ENCODE assay signal across 1 cellular context in genomic region chr14:76947078-76947837, GRCh38.
A peak's percentile ranks its signal among the peaks of the same experiment; 100 is the strongest.
TF ChIP-seq lines count a peak whose summit lies in the region.

No MANE protein-coding gene starts in this region.

TF ChIP-seq in HepG2, 621 proteins besides CTCF, POLR2A, EP300 and RAD21 (continued from another document and continues in another):
- TF ChIP-seq ZNF263 (CRISPR knock-in tag; IDR thresholded peaks at IDR 0.05) = 0 out of 2 replicates have a peak, but pooled peaks have one; percentile 28
- no peak for TF ChIP-seq ATF1 (CRISPR knock-in tag; IDR thresholded peaks at IDR 0.05)
- no peak for TF ChIP-seq GLMP (CRISPR knock-in tag; IDR thresholded peaks at IDR 0.05; ENCODE audit: borderline replicate concordance)
- TF ChIP-seq ZNF121 (CRISPR knock-in tag; IDR thresholded peaks at IDR 0.05) = peak; percentile 44; the same call in 1 of the 2 replicates
- TF ChIP-seq KLF16 (CRISPR knock-in tag; IDR thresholded peaks at IDR 0.05) = no peak
- TF ChIP-seq GABPB1 (CRISPR knock-in tag; IDR thresholded peaks at IDR 0.05) = peak; percentile 45; the same call in 1 of the 2 replicates
- TF ChIP-seq ARID3A (IDR thresholded peaks at IDR 0.05; ENCODE audit: low read depth, low read length) = no peak
- no peak for TF ChIP-seq ZNF407 (CRISPR knock-in tag; IDR thresholded peaks at IDR 0.05; ENCODE audit: not compliant biosample characterization)
- TF ChIP-seq WIZ (CRISPR knock-in tag; IDR thresholded peaks at IDR 0.05) = no peak
- TF ChIP-seq, protein P1, sequence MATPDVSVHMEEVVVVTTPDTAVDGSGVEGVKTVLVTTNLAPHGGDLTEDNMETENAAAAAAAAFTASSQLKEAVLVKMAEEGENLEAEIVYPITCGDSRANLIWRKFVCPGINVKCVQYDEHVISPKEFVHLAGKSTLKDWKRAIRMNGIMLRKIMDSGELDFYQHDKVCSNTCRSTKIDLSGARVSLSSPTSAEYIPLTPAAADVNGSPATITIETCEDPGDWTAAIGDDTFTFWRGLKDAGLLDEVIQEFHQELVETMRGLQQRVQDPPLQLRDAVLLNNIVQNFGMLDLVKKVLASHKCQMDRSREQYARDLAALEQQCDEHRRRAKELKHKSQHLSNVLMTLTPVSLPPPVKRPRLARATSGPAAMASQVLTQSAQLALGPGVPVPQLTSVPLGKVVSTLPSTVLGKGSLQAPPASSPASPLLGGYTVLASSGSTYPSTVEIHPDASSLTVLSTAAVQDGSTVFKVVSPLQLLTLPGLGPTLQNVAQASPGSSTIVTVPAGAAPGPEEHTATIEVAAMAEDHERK (CRISPR knock-in tag; IDR thresholded peaks at IDR 0.05; ENCODE audit: low read depth) = no peak
- TF ChIP-seq ZNF562 (CRISPR knock-in tag; IDR thresholded peaks at IDR 0.05; ENCODE audit: borderline replicate concordance) = no peak
- TF ChIP-seq ZNF224 (CRISPR knock-in tag; IDR thresholded peaks at IDR 0.05) = no peak
- no peak for TF ChIP-seq ZNF691 (CRISPR knock-in tag; IDR thresholded peaks at IDR 0.05; ENCODE audit: borderline replicate concordance, low read depth)
- TF ChIP-seq, protein P2, sequence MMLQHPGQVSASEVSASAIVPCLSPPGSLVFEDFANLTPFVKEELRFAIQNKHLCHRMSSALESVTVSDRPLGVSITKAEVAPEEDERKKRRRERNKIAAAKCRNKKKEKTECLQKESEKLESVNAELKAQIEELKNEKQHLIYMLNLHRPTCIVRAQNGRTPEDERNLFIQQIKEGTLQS (CRISPR knock-in tag; IDR thresholded peaks at IDR 0.05) = peak; percentile 29; the same call in 1 of the 2 replicates
- no peak for TF ChIP-seq YEATS2 (CRISPR knock-in tag; IDR thresholded peaks at IDR 0.05; ENCODE audit: borderline replicate concordance)
- peak; percentile 50; the same call in 1 of the 2 replicates for TF ChIP-seq SALL1 (CRISPR knock-in tag; IDR thresholded peaks at IDR 0.05)
- no peak for TF ChIP-seq ZMAT3 (CRISPR knock-in tag; conservative IDR thresholded peaks at IDR 0.05)
- TF ChIP-seq NONO (IDR thresholded peaks at IDR 0.05) = no peak
- no peak for TF ChIP-seq NONO (CRISPR knock-in tag; conservative IDR thresholded peaks at IDR 0.05)
- TF ChIP-seq ZZZ3 (CRISPR knock-in tag; IDR thresholded peaks at IDR 0.05; ENCODE audit: borderline replicate concordance) = no peak
- TF ChIP-seq FOXK2 (IDR thresholded peaks at IDR 0.05) = no peak
- TF ChIP-seq ZFX (CRISPR knock-in tag; IDR thresholded peaks at IDR 0.05; ENCODE audit: low read depth) = peak; percentile 71
- no peak for TF ChIP-seq CAMTA2 (CRISPR knock-in tag; IDR thresholded peaks at IDR 0.05; ENCODE audit: borderline replicate concordance)
- peak; percentile 19; the same call in 1 of the 2 replicates for TF ChIP-seq ERF (CRISPR knock-in tag; IDR thresholded peaks at IDR 0.05)
- no peak for TF ChIP-seq MTF1 (CRISPR knock-in tag; IDR thresholded peaks at IDR 0.05)
- no peak for TF ChIP-seq NFE2 (CRISPR knock-in tag; IDR thresholded peaks at IDR 0.05)
- TF ChIP-seq FOXA1 (IDR thresholded peaks at IDR 0.05) = no peak
- 0 out of 2 replicates have a peak, but pooled peaks have one; percentile 14 for TF ChIP-seq FOXA1 (CRISPR knock-in tag; IDR thresholded peaks at IDR 0.05)
- no peak for TF ChIP-seq ZNF460 (CRISPR knock-in tag; IDR thresholded peaks at IDR 0.05; ENCODE audit: borderline replicate concordance)
- TF ChIP-seq SNAI1 (CRISPR knock-in tag; IDR thresholded peaks at IDR 0.05; ENCODE audit: borderline replicate concordance) = no peak
- no peak for TF ChIP-seq ATF7-NPFF (CRISPR knock-in tag; IDR thresholded peaks at IDR 0.05; ENCODE audit: low read depth)
- TF ChIP-seq ZFP36L1 (CRISPR knock-in tag; IDR thresholded peaks at IDR 0.05) = no peak
- TF ChIP-seq ZKSCAN1 (IDR thresholded peaks at IDR 0.05; ENCODE audit: low read length) = no peak
- no peak for TF ChIP-seq ZNF282 (IDR thresholded peaks at IDR 0.05; ENCODE audit: partially characterized antibody)
- 0 out of 2 replicates have a peak, but pooled peaks have one; percentile 63 for TF ChIP-seq ZNF225 (CRISPR knock-in tag; IDR thresholded peaks at IDR 0.05)
- TF ChIP-seq ZNF629 (CRISPR knock-in tag; conservative IDR thresholded peaks at IDR 0.05) = no peak
- no peak for TF ChIP-seq FUBP1 (CRISPR knock-in tag; IDR thresholded peaks at IDR 0.05; ENCODE audit: borderline replicate concordance)
- TF ChIP-seq ZNF747 (CRISPR knock-in tag; IDR thresholded peaks at IDR 0.05; ENCODE audit: borderline replicate concordance) = no peak
- TF ChIP-seq AHR (CRISPR knock-in tag; IDR thresholded peaks at IDR 0.05) = no peak
- no peak for TF ChIP-seq ZNF577 (CRISPR knock-in tag; IDR thresholded peaks at IDR 0.05; ENCODE audit: borderline replicate concordance, low read depth)
- TF ChIP-seq, protein P3, sequence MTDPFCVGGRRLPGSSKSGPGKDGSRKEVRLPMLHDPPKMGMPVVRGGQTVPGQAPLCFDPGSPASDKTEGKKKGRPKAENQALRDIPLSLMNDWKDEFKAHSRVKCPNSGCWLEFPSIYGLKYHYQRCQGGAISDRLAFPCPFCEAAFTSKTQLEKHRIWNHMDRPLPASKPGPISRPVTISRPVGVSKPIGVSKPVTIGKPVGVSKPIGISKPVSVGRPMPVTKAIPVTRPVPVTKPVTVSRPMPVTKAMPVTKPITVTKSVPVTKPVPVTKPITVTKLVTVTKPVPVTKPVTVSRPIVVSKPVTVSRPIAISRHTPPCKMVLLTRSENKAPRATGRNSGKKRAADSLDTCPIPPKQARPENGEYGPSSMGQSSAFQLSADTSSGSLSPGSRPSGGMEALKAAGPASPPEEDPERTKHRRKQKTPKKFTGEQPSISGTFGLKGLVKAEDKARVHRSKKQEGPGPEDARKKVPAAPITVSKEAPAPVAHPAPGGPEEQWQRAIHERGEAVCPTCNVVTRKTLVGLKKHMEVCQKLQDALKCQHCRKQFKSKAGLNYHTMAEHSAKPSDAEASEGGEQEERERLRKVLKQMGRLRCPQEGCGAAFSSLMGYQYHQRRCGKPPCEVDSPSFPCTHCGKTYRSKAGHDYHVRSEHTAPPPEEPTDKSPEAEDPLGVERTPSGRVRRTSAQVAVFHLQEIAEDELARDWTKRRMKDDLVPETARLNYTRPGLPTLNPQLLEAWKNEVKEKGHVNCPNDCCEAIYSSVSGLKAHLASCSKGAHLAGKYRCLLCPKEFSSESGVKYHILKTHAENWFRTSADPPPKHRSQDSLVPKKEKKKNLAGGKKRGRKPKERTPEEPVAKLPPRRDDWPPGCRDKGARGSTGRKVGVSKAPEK (CRISPR knock-in tag; IDR thresholded peaks at IDR 0.05; ENCODE audit: borderline replicate concordance) = no peak
- peak; percentile 74 for TF ChIP-seq RFX3 (CRISPR knock-in tag; IDR thresholded peaks at IDR 0.05)
- TF ChIP-seq TP53 (CRISPR knock-in tag; conservative IDR thresholded peaks at IDR 0.05) = no peak
- no peak for TF ChIP-seq BCL6 (CRISPR knock-in tag; IDR thresholded peaks at IDR 0.05)
- no peak for TF ChIP-seq DR1 (CRISPR knock-in tag; IDR thresholded peaks at IDR 0.05)
- no peak for TF ChIP-seq TEAD2 (CRISPR knock-in tag; IDR thresholded peaks at IDR 0.05)
